27 cellular contexts compared by ENCODE assay signal in genomic region chr4:185748901-185749390, GRCh38.
"Had no signal": no experiment of that assay in that cellular context is flagged by ENCODE, and none has a peak within 500 bp of the region (broad histone marks: within the 10 kb centered on the region; RNA-seq: fewer than 3 reads in every experiment).

No MANE protein-coding gene starts in this region.

- H3K9me3 ChIP-seq: ascending aorta, body of pancreas, MG63, Peyer's patch had no signal

- H3K9ac ChIP-seq: KMS-11 had no signal

- H3K36me3 ChIP-seq: ascending aorta, MG63, Peyer's patch had no signal

- DNase-seq: activated CD4-positive, alpha-beta T cell treated with anti-CD3 and anti-CD28 coated beads for 48 hours; activated CD4-positive, alpha-beta T cell treated with anti-CD3 and anti-CD28 coated beads, Interleukin-2, amount 50 U/mL, for 4 hours; activated CD4-positive, CD25-positive, alpha-beta regulatory T cell treated with anti-CD3 and anti-CD28 coated beads, Interleukin-2, amount 50 U/mL, for 72 hours; activated CD8-positive, alpha-beta memory T cell treated with anti-CD3 and anti-CD28 coated beads, Interleukin-2, amount 10 ng/mL, durations not matched to agents 7 days and 5 days; activated CD8-positive, alpha-beta T cell treated with anti-CD3 and anti-CD28 coated beads, Interleukin-2, amount 10 ng/mL, durations not matched to agents 7 days and 5 days; activated effector memory CD4-positive, alpha-beta T cell treated with anti-CD3 and anti-CD28 coated beads, Interleukin-2, amount 50 U/mL, for 16 hours; activated naive CD4-positive, alpha-beta T cell treated with Interleukin-2 at 50 U/mL for 16 hours; activated naive CD8-positive, alpha-beta T cell treated with anti-CD3 and anti-CD28 coated beads, Interleukin-2, amount 50 U/mL, for 24 hours; activated T-cell treated with anti-CD3 and anti-CD28 coated beads, Interleukin-2, amount 50 U/mL, for 4 hours; amniotic stem cell; body of pancreas; MG63; NCI-H1105; NCI-H1436 treated with DMSO at 0.1 percent for 48 hours; NCI-H187; NCI-H2081; NCI-H510A treated with DMSO at 0.1 percent for 48 hours; NCI-H69; NK-92 treated with Interleukin-12 subunit alpha and Interleukin-12 subunit beta, amount 100 ng/mL, for 24 hours; Peyer's patch; SHP77 treated with DMSO at 0.1 percent for 48 hours; T-helper 9 cell had no signal

- ATAC-seq: activated CD8-positive, alpha-beta memory T cell treated with anti-CD3 and anti-CD28 coated beads, Interleukin-2, amount 10 ng/mL, durations not matched to agents 7 days and 5 days; activated CD8-positive, alpha-beta T cell treated with anti-CD3 and anti-CD28 coated beads, Interleukin-2, amount 10 ng/mL, durations not matched to agents 7 days and 5 days; activated naive CD4-positive, alpha-beta T cell treated with anti-CD3 and anti-CD28 coated beads, Interleukin-2, amount 50 U/mL, for 72 hours; activated naive CD8-positive, alpha-beta T cell treated with anti-CD3 and anti-CD28 coated beads, Interleukin-2, amount 50 U/mL, for 24 hours; activated T-cell treated with anti-CD3 and anti-CD28 coated beads, Interleukin-2, amount 50 U/mL, for 4 hours; body of pancreas; WTC11 had no signal

- H3K4me3 ChIP-seq: ascending aorta, body of pancreas, MG63, Peyer's patch had no signal

- H3K27ac ChIP-seq: ascending aorta, body of pancreas, KMS-11, Peyer's patch, RWPE1 had no signal

- H3K4me1 ChIP-seq: ascending aorta, Peyer's patch had no signal

- H3K4me2 ChIP-seq: KMS-11 had no signal

- H3K27me3 ChIP-seq: ascending aorta, body of pancreas, MG63, Peyer's patch had no signal
